In the genomic region with DNA sequence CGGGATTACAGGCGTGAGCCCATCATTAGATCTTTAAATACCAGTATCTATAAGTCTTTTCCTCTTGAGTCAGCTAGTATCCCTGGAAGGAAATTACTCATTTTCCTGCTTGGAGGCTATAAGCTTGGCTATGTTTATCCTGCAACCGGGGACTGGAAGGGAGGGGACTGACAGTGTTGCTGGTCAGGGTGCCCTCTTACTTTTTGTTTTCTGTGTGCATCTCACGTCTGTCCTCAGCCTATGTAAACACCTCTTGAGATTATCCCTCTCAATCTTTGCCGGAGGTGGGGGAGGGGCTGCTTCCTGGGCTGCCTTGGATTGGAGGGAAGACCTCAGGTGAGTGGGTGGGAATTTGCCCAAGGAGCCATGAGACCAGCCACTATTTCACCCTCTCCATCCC, we compare ENCODE assay signal across 12 cellular contexts. TPM values are rescaled to one million over a fixed set of nuclear protein-coding genes. Genes with fewer than 3 reads are reported as not detected.
DNase-seq lines count a peak whose midpoint lies in the region; ATAC-seq, FAIRE-seq and TF ChIP-seq lines count a peak whose summit lies in the region.
"Had no signal": no experiment of that assay in that cellular context is flagged by ENCODE, and none has a peak within 500 bp of the region (broad histone marks: within the 10 kb centered on the region; RNA-seq: fewer than 3 reads in every experiment).

No MANE protein-coding gene starts in this region.

- TF ChIP-seq RAD21 in liver (IDR thresholded peaks at IDR 0.05) = no peak
- TF ChIP-seq RAD21 in HepG2 (CRISPR knock-in tag; IDR thresholded peaks at IDR 0.05) = no peak

- H3K27me3 ChIP-seq in liver (ENCODE audit: control insufficient read depth in 4 of 4, insufficient read depth in 4 of 4, low read length in 3 of 4) (no peaks in the 10 kb centered on the region), HepG2 (ENCODE audit: control insufficient read depth in 1 of 2, insufficient read depth in 2 of 2, low read length in 2 of 2) (no peaks in the 10 kb centered on the region), breast epithelium (no peaks in the 10 kb centered on the region)
- H3K27me3 ChIP-seq: cardiac muscle cell had no signal

- TF ChIP-seq POLR2A in HepG2 (IDR thresholded peaks at IDR 0.05; ENCODE audit: insufficient read depth in 1 of 2, low read depth in 2 of 2, low read length in 2 of 2) = no peak
- no peak for TF ChIP-seq POLR2A in breast epithelium (IDR thresholded peaks at IDR 0.05)

- WGBS in liver = 83% methylated on average over 5 of the region's 5 CpGs
- 92% methylated on average over 5 of the region's 5 CpGs for WGBS in HepG2 (ENCODE audit: low lambda C conversion rate)

- ATAC-seq in HepG2 (no peak), left lobe of liver (peak; percentile 7), T-helper 17 cell (no peak), HG03457 (IDR thresholded peaks at IDR 0.05; ENCODE audit: unreplicated experiment) (no peak)
- ATAC-seq: mucosa of descending colon had no signal

- no peaks in the 10 kb centered on the region for H3K27me3 Mint-ChIP-seq in glutamatergic neuron (ENCODE audit: unreplicated experiment)
- H3K27me3 Mint-ChIP-seq in T-helper 17 cell = no peaks in the 10 kb centered on the region

- FAIRE-seq in HepG2 (lab: Jason Lieb, UNC) = no peak
- FAIRE-seq: RCC 7860 had no signal

- in situ Hi-C loops in HepG2 (cut with HindIII; ENCODE audit: extremely low pct_ligation_motif_present, low pct_unique_long_range_greater_than_20kb) = no loop called here

- POLR2A ChIA-PET in HepG2 (lab: Yijun Ruan, JAX) = no interaction called here

- intact Hi-C loops in HepG2 (cut with micrococcal nuclease; ENCODE audit: unreplicated experiment) (no loop called here), breast epithelium (cut with DNase I; ENCODE audit: low total_unique reads) (no loop called here)

- H4K20me1 ChIP-seq in HepG2 (ENCODE audit: insufficient read depth, low read length) = no peaks in the 10 kb centered on the region

- TF ChIP-seq EP300 in HepG2 (IDR thresholded peaks at IDR 0.05; ENCODE audit: low read depth in 2 of 2, low read length in 2 of 2) = no peak
- TF ChIP-seq EP300 in HepG2 (CRISPR knock-in tag; IDR thresholded peaks at IDR 0.05; ENCODE audit: borderline replicate concordance) = no peak

- H3K36me3 ChIP-seq in liver (ENCODE audit: control insufficient read depth in 4 of 4, insufficient read depth in 3 of 4, low read depth in 1 of 4, low read length in 3 of 4) = peaks cover 5 to 61% (median 36%) of the 10 kb centered on the region in 4 donors
- H3K36me3 ChIP-seq in HepG2 (replicated peaks in 1 of 2; ENCODE audit: control insufficient read depth in 1 of 2, insufficient read depth in 2 of 2, low read length in 2 of 2) = peaks cover 27 to 83% of the 10 kb centered on the region in 2 experiments
- H3K36me3 ChIP-seq in breast epithelium = peaks cover 7% of the 10 kb centered on the region

- H3K4me1 ChIP-seq in liver (ENCODE audit: control insufficient read depth in 4 of 4, insufficient read depth in 4 of 4, low read length in 3 of 4) = peaks cover 0 to 4% (median 0%) of the 10 kb centered on the region in 4 donors
- peaks cover 10% of the 10 kb centered on the region; the same call in 1 of the 2 replicates for H3K4me1 ChIP-seq in HepG2 (ENCODE audit: insufficient read depth, low read length)
- H3K4me1 ChIP-seq in breast epithelium = no peaks in the 10 kb centered on the region

- no TSS peak for BruUV-seq in HepG2 (replicated peaks; lab: Mats Ljungman, UMichigan)

- no peaks in the 10 kb centered on the region for H3K79me2 ChIP-seq in HepG2 (ENCODE audit: insufficient read depth, low read length)

- no peaks in the 10 kb centered on the region for H3K9me3 Mint-ChIP-seq in glutamatergic neuron (ENCODE audit: unreplicated experiment)

- CTCF ChIA-PET in HepG2 (lab: Yijun Ruan, JAX; ENCODE audit: low intra/inter-chr PET ratio, low total read pairs) = no interaction called here

- no peak overlapping the region for H3K4me2 ChIP-seq in HepG2 (ENCODE audit: low read depth, low read length)

- H2AFZ ChIP-seq in HepG2 (ENCODE audit: low read length) = no peak overlapping the region

- H3K9me3 ChIP-seq in liver (ENCODE audit: control insufficient read depth in 4 of 4, low read length in 3 of 4) = no peaks in the 10 kb centered on the region
- H3K9me3 ChIP-seq in HepG2 (ENCODE audit: low read length) = no peaks in the 10 kb centered on the region
- no peaks in the 10 kb centered on the region for H3K9me3 ChIP-seq in breast epithelium
- H3K9me3 ChIP-seq in T-helper 17 cell (ENCODE audit: control insufficient read depth, low read length, poor library complexity, severe bottlenecking) = no peaks in the 10 kb centered on the region
- H3K9me3 ChIP-seq: mucosa of descending colon had no signal

- no peak for TF ChIP-seq CTCF in liver (IDR thresholded peaks at IDR 0.05; ENCODE audit: low read depth, low read length, missing input control)
- no peak for TF ChIP-seq CTCF in HepG2 (CRISPR knock-in tag; IDR thresholded peaks at IDR 0.05)
- no peak for TF ChIP-seq CTCF in breast epithelium (IDR thresholded peaks at IDR 0.05)
- TF ChIP-seq CTCF in glutamatergic neuron (IDR thresholded peaks at IDR 0.05; ENCODE audit: partially characterized antibody, unreplicated experiment) = no peak

- no peaks in the 10 kb centered on the region for H3K4me1 Mint-ChIP-seq in glutamatergic neuron (ENCODE audit: low read depth, unreplicated experiment)
- H3K4me1 Mint-ChIP-seq in T-helper 17 cell = peaks cover 7% of the 10 kb centered on the region

- H3K9ac ChIP-seq in liver (ENCODE audit: low read depth in 1 of 2, low read length in 2 of 2) (no peak overlapping the region), HepG2 (ENCODE audit: insufficient read depth, low read depth, low read length) (no peak overlapping the region)

- H3K36me3 Mint-ChIP-seq in glutamatergic neuron (ENCODE audit: unreplicated experiment) = no peaks in the 10 kb centered on the region
- peaks cover 10% of the 10 kb centered on the region for H3K36me3 Mint-ChIP-seq in T-helper 17 cell (ENCODE audit: low read depth)

- H3K4me3 ChIP-seq in liver (ENCODE audit: low read depth in 1 of 3, low read length in 3 of 3) (no peak overlapping the region), HepG2 (replicated peaks in 1 of 3; ENCODE audit: insufficient read depth in 1 of 3, low read depth in 2 of 3, low read length in 3 of 3) (no peak overlapping the region), breast epithelium (no peak overlapping the region)
- H3K4me3 ChIP-seq: cardiac muscle cell, mucosa of descending colon had no signal

- no peak overlapping the region for H3K27ac Mint-ChIP-seq in glutamatergic neuron (ENCODE audit: unreplicated experiment)
- H3K27ac Mint-ChIP-seq in T-helper 17 cell = no peak overlapping the region

- H3K4me3 Mint-ChIP-seq in glutamatergic neuron (ENCODE audit: unreplicated experiment) (no peak overlapping the region), T-helper 17 cell (no peak overlapping the region)

- peak overlapping the region; percentile 4 to 11 for H3K27ac ChIP-seq in liver (ENCODE audit: low read depth in 1 of 2, low read length in 2 of 2)
- H3K27ac ChIP-seq in HepG2 (ENCODE audit: extremely low read length, insufficient read depth, low read length) = no peak overlapping the region
- peak overlapping the region; percentile 64 to 77 for H3K27ac ChIP-seq in breast epithelium
- H3K27ac ChIP-seq: cardiac muscle cell had no signal

- DNase-seq in HepG2 (ENCODE audit: low spot score) (no peak), breast epithelium (ENCODE audit: low spot score in 2 of 2) (peak; percentile 37 to 70), left lobe of liver (ENCODE audit: low spot score) (no peak), glutamatergic neuron (no peak), T-helper 17 cell (no peak), DMS153 (lab: John Stamatoyannopoulos, UW) (no peak)
- DNase-seq: DMS79 treated with DMSO at 0.1 percent for 48 hours, mucosa of descending colon had no signal

RNA-seq across cellular contexts. Expression of a gene that starts 37.0 kb away (rescaled TPM):
- total RNA-seq in liver (10 to 100 TPM; 23.5 to 39.8 TPM), HepG2 (2016; rRNA removed; fragmentation: Illumina TruSeq; extraction: Trizol) (19.5 and 34.3 TPM in 2 replicates), breast epithelium (10 to 100 TPM; 53.8 to 71.1 (median 55.1) TPM), left lobe of liver (25.1 TPM), glutamatergic neuron (ENCODE audit: unreplicated experiment) (107 TPM), T-helper 17 cell (10 to 100 TPM; 83.9 to 89.9 TPM)
- polyA plus RNA-seq in liver (1 to 10 TPM; 8.6 to 9.3 TPM), HepG2 (2011; rRNA removed) (17.5 and 21.0 TPM in 2 replicates)
- 8.9 and 9.0 TPM in 2 replicates for total RNA-seq in HepG2 (2016; cell fraction: cytosol; rRNA removed; fragmentation: Illumina TruSeq; extraction: Trizol; ENCODE audit: low read depth)
- total RNA-seq in HepG2 (2016; cell fraction: insoluble cytoplasmic fraction; rRNA removed; fragmentation: Illumina TruSeq; extraction: Trizol) = 19.6 and 34.7 TPM in 2 replicates
- 12.0 and 13.5 TPM in 2 replicates for total RNA-seq in HepG2 (2016; cell fraction: membrane; rRNA removed; fragmentation: Illumina TruSeq; extraction: Trizol)
- total RNA-seq in HepG2 (2016; cell fraction: nucleus; rRNA removed; fragmentation: Illumina TruSeq; extraction: Trizol) = 44.5 and 53.3 TPM in 2 replicates
- polyA plus RNA-seq in HepG2 (2011; cell fraction: cytosol; rRNA removed) = 8.1 and 12.3 TPM in 2 replicates
- 77.2 and 88.2 TPM in 2 replicates for polyA plus RNA-seq in HepG2 (2011; cell fraction: nucleus; rRNA removed)
- 19.2 and 21.9 TPM in 2 replicates for polyA plus RNA-seq in HepG2 (2012)
- polyA plus RNA-seq in HepG2 (2016; cell fraction: cytosol; fragmentation: Illumina TruSeq; extraction: Trizol; ENCODE audit: low read depth) = 0.76 and 0.89 TPM in 2 replicates
- polyA plus RNA-seq in HepG2 (2016; cell fraction: insoluble cytoplasmic fraction; fragmentation: Illumina TruSeq; extraction: Trizol; ENCODE audit: low read depth) = 11.2 and 16.6 TPM in 2 replicates
- polyA plus RNA-seq in HepG2 (2016; cell fraction: membrane; fragmentation: Illumina TruSeq; extraction: Trizol; ENCODE audit: low read depth) = 1.9 and 2.0 TPM in 2 replicates
- polyA plus RNA-seq in HepG2 (2016; cell fraction: nucleus; fragmentation: Illumina TruSeq; extraction: Trizol; ENCODE audit: insufficient read depth, low read depth) = 51.6 and 58.9 TPM in 2 replicates
- polyA minus RNA-seq in HepG2 (2011; rRNA and poly(A)+ RNA removed; ENCODE audit: low replicate concordance) = 75.1 and 127 TPM in 2 replicates
- 57.9 and 59.9 TPM in 2 replicates for polyA minus RNA-seq in HepG2 (2011; cell fraction: cytosol; rRNA and poly(A)+ RNA removed)
- polyA minus RNA-seq in HepG2 (2011; cell fraction: nucleus; rRNA and poly(A)+ RNA removed) = 131 and 135 TPM in 2 replicates

RNA-seq across cellular contexts. Expression of a gene that starts 37.1 kb away (rescaled TPM):
- not detected for total RNA-seq in liver
- polyA plus RNA-seq in liver = not detected
- not detected in 2 replicates for total RNA-seq in HepG2 (2016; rRNA removed; fragmentation: Illumina TruSeq; extraction: Trizol)
- total RNA-seq in HepG2 (2016; cell fraction: cytosol; rRNA removed; fragmentation: Illumina TruSeq; extraction: Trizol; ENCODE audit: low read depth) = not detected in 2 replicates
- not detected in 2 replicates for total RNA-seq in HepG2 (2016; cell fraction: insoluble cytoplasmic fraction; rRNA removed; fragmentation: Illumina TruSeq; extraction: Trizol)
- total RNA-seq in HepG2 (2016; cell fraction: membrane; rRNA removed; fragmentation: Illumina TruSeq; extraction: Trizol) = not detected in 2 replicates
- total RNA-seq in HepG2 (2016; cell fraction: nucleus; rRNA removed; fragmentation: Illumina TruSeq; extraction: Trizol) = not detected in 2 replicates
- not detected in 2 replicates for polyA plus RNA-seq in HepG2 (2011; rRNA removed)
- polyA plus RNA-seq in HepG2 (2011; cell fraction: cytosol; rRNA removed) = not detected in 2 replicates
- not detected in 2 replicates for polyA plus RNA-seq in HepG2 (2011; cell fraction: nucleus; rRNA removed)
- not detected in 2 replicates for polyA plus RNA-seq in HepG2 (2012)
- polyA plus RNA-seq in HepG2 (2016; cell fraction: cytosol; fragmentation: Illumina TruSeq; extraction: Trizol; ENCODE audit: low read depth) = not detected in 2 replicates
- not detected in 2 replicates for polyA plus RNA-seq in HepG2 (2016; cell fraction: insoluble cytoplasmic fraction; fragmentation: Illumina TruSeq; extraction: Trizol; ENCODE audit: low read depth)
- not detected in 2 replicates for polyA plus RNA-seq in HepG2 (2016; cell fraction: membrane; fragmentation: Illumina TruSeq; extraction: Trizol; ENCODE audit: low read depth)
- not detected in 2 replicates for polyA plus RNA-seq in HepG2 (2016; cell fraction: nucleus; fragmentation: Illumina TruSeq; extraction: Trizol; ENCODE audit: insufficient read depth, low read depth)
- not detected in 2 replicates for polyA minus RNA-seq in HepG2 (2011; rRNA and poly(A)+ RNA removed; ENCODE audit: low replicate concordance)
- not detected in 2 replicates for polyA minus RNA-seq in HepG2 (2011; cell fraction: cytosol; rRNA and poly(A)+ RNA removed)
- polyA minus RNA-seq in HepG2 (2011; cell fraction: nucleus; rRNA and poly(A)+ RNA removed) = not detected in 2 replicates
- not detected for total RNA-seq in breast epithelium
- total RNA-seq in left lobe of liver = not detected
- total RNA-seq in glutamatergic neuron (ENCODE audit: unreplicated experiment) = not detected
- not detected for total RNA-seq in T-helper 17 cell
- total RNA-seq: cardiac muscle cell, mucosa of descending colon had no signal
- polyA plus RNA-seq: cardiac muscle cell had no signal

Comparison
In these comparisons a context has a peak if more than half of its experiments do, and no peak if none do; other contexts are left out.
1. DNase-seq: peak in breast epithelium (2 of 2); none in HepG2 (single experiment), left lobe of liver (single experiment), glutamatergic neuron (single experiment), T-helper 17 cell (0 of 3) and DMS153 (single experiment).